ENCODE assay signal across 1 cellular context in the genomic region with DNA sequence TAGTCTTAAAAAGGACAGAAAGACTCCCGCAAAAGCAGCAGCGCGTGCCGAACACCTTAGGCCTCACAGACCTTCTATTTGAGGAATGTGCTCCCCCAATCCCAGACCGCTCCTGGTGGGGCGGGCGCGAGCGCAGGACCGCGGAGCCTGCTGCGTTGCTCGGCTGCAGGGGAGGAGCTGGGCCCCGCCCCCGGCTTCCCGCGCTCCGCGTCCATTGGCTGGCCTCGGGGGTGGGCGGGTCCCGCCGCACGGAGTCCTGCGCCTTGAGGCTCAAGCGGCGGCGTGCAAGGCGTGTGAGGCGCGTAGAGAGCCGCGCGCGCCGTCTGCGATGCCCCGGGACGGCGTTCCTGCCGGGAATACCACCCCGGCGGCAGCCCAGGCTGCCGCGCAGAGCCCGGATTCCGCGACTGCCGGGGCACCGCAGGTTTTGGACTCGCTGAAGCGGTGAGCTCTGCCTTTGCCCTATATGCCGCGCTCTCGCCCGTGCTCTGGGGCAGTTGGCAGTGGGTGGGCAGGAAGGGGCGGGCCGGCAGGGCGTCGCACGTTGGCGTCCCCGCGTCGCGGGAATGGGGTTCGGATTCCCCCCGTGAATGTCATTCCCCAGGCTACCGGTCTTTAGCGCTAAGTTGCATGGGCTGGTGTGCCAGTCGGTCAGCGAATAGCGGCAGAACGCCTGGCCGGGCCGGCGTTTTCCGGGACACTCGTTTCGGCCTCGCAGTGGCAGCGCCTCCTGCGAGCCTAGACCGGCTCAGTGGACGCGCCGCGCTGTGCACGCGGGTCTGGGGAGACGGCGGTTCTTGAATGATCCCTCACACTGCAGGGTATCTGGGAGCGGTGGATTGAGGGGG.
A peak's percentile ranks its signal among the peaks of the same experiment; 100 is the strongest.
TF ChIP-seq lines count a peak whose summit lies in the region.

No MANE protein-coding gene starts in this region.

TF ChIP-seq in HepG2, 621 proteins besides CTCF, POLR2A, EP300 and RAD21 (continued from another document and continues in another):
- TF ChIP-seq ZNF224 (CRISPR knock-in tag; IDR thresholded peaks at IDR 0.05) (no peak), MAZ (IDR thresholded peaks at IDR 0.05; ENCODE audit: borderline replicate concordance, low read depth, low read length) (no peak), MAZ (CRISPR knock-in tag; IDR thresholded peaks at IDR 0.05; ENCODE audit: low read depth) (peak; percentile 71; the same call in 1 of the 2 replicates), SOX13 (IDR thresholded peaks at IDR 0.05) (no peak), SOX13 (CRISPR knock-in tag; conservative IDR thresholded peaks at IDR 0.05 in 1 of 2, IDR thresholded peaks at IDR 0.05 in 1 of 2) (no peak; a peak in 2 of 4 replicates), CBX5 (CRISPR knock-in tag; IDR thresholded peaks at IDR 0.05; ENCODE audit: borderline replicate concordance) (no peak), RFX5 (IDR thresholded peaks at IDR 0.05; ENCODE audit: low read depth, low read length) (no peak), RNF2 (conservative IDR thresholded peaks at IDR 0.05; ENCODE audit: low read depth) (peak; percentile 85), HINFP (CRISPR knock-in tag; IDR thresholded peaks at IDR 0.05; ENCODE audit: low read depth) (peak; percentile 72; the same call in 1 of the 2 replicates), MIER2 (CRISPR knock-in tag; IDR thresholded peaks at IDR 0.05) (no peak), ZNF430 (CRISPR knock-in tag; IDR thresholded peaks at IDR 0.05) (peak; percentile 83; the same call in 1 of the 2 replicates), MEF2D (CRISPR knock-in tag; IDR thresholded peaks at IDR 0.05) (no peak), ZBTB46 (CRISPR knock-in tag; IDR thresholded peaks at IDR 0.05; ENCODE audit: borderline replicate concordance) (no peak), ZNF101 (CRISPR knock-in tag; IDR thresholded peaks at IDR 0.05; ENCODE audit: borderline replicate concordance, low read depth) (no peak), HDAC1 (CRISPR knock-in tag; IDR thresholded peaks at IDR 0.05) (peak; percentile 47), MAX (IDR thresholded peaks at IDR 0.05) (peak; percentile 94), ATM (IDR thresholded peaks at IDR 0.05; ENCODE audit: borderline replicate concordance) (no peak), CENPBD1 (CRISPR knock-in tag; IDR thresholded peaks at IDR 0.05; ENCODE audit: borderline replicate concordance, low read depth) (peak; percentile 37; the same call in 1 of the 2 replicates), NR2F6 (IDR thresholded peaks at IDR 0.05) (no peak), NR2F6 (CRISPR knock-in tag; IDR thresholded peaks at IDR 0.05) (no peak), ZNF703 (CRISPR knock-in tag; IDR thresholded peaks at IDR 0.05; ENCODE audit: borderline replicate concordance) (peak; percentile 62; the same call in 1 of the 2 replicates), POLR2AphosphoS5 (IDR thresholded peaks at IDR 0.05; ENCODE audit: low read depth, low read length) (no peak), ZNF33B (CRISPR knock-in tag; IDR thresholded peaks at IDR 0.05) (no peak), ZNF3 (CRISPR knock-in tag; IDR thresholded peaks at IDR 0.05) (no peak), ZNF30 (CRISPR knock-in tag; IDR thresholded peaks at IDR 0.05) (peak; percentile 87; the same call in 1 of the 2 replicates), ATF3 (CRISPR knock-in tag; IDR thresholded peaks at IDR 0.05) (0 out of 2 replicates have a peak, but pooled peaks have one; percentile 39), ZNF773 (CRISPR knock-in tag; IDR thresholded peaks at IDR 0.05; ENCODE audit: borderline replicate concordance) (peak; percentile 76; the same call in 1 of the 2 replicates), TFDP1 (CRISPR knock-in tag; IDR thresholded peaks at IDR 0.05; ENCODE audit: borderline replicate concordance) (peak; percentile 98), HOXD1 (CRISPR knock-in tag; IDR thresholded peaks at IDR 0.05) (0 out of 2 replicates have a peak, but pooled peaks have one; percentile 68), PREB (CRISPR knock-in tag; IDR thresholded peaks at IDR 0.05) (no peak), MED8 (CRISPR knock-in tag; IDR thresholded peaks at IDR 0.05; ENCODE audit: insufficient replicate concordance) (no peak), SMAD9 (CRISPR knock-in tag; IDR thresholded peaks at IDR 0.05) (peak; percentile 65; the same call in 1 of the 2 replicates), ZNF850 (CRISPR knock-in tag; conservative IDR thresholded peaks at IDR 0.05) (no peak), HCFC1 (IDR thresholded peaks at IDR 0.05; ENCODE audit: low read depth, low read length) (no peak), ZNF33A (CRISPR knock-in tag; IDR thresholded peaks at IDR 0.05; ENCODE audit: borderline replicate concordance) (no peak), CBFB (CRISPR knock-in tag; IDR thresholded peaks at IDR 0.05) (peak; percentile 43; the same call in 1 of the 2 replicates), NFE2 (CRISPR knock-in tag; IDR thresholded peaks at IDR 0.05) (no peak), MZF1 (CRISPR knock-in tag; IDR thresholded peaks at IDR 0.05; ENCODE audit: borderline replicate concordance) (no peak)
- TF ChIP-seq, protein P1, sequence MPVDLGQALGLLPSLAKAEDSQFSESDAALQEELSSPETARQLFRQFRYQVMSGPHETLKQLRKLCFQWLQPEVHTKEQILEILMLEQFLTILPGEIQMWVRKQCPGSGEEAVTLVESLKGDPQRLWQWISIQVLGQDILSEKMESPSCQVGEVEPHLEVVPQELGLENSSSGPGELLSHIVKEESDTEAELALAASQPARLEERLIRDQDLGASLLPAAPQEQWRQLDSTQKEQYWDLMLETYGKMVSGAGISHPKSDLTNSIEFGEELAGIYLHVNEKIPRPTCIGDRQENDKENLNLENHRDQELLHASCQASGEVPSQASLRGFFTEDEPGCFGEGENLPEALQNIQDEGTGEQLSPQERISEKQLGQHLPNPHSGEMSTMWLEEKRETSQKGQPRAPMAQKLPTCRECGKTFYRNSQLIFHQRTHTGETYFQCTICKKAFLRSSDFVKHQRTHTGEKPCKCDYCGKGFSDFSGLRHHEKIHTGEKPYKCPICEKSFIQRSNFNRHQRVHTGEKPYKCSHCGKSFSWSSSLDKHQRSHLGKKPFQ (CRISPR knock-in tag; IDR thresholded peaks at IDR 0.05; ENCODE audit: insufficient replicate concordance), result peak; percentile 52
- TF ChIP-seq, protein P2, sequence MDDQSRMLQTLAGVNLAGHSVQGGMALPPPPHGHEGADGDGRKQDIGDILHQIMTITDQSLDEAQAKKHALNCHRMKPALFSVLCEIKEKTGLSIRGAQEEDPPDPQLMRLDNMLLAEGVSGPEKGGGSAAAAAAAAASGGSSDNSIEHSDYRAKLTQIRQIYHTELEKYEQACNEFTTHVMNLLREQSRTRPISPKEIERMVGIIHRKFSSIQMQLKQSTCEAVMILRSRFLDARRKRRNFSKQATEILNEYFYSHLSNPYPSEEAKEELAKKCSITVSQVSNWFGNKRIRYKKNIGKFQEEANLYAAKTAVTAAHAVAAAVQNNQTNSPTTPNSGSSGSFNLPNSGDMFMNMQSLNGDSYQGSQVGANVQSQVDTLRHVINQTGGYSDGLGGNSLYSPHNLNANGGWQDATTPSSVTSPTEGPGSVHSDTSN (CRISPR knock-in tag; IDR thresholded peaks at IDR 0.05; ENCODE audit: borderline replicate concordance), result peak; percentile 80; the same call in 1 of the 2 replicates
- TF ChIP-seq, protein P3, sequence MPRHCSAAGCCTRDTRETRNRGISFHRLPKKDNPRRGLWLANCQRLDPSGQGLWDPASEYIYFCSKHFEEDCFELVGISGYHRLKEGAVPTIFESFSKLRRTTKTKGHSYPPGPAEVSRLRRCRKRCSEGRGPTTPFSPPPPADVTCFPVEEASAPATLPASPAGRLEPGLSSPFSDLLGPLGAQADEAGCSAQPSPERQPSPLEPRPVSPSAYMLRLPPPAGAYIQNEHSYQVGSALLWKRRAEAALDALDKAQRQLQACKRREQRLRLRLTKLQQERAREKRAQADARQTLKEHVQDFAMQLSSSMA (CRISPR knock-in tag; IDR thresholded peaks at IDR 0.05), result no peak
- TF ChIP-seq, protein P4, sequence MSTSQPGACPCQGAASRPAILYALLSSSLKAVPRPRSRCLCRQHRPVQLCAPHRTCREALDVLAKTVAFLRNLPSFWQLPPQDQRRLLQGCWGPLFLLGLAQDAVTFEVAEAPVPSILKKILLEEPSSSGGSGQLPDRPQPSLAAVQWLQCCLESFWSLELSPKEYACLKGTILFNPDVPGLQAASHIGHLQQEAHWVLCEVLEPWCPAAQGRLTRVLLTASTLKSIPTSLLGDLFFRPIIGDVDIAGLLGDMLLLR (CRISPR knock-in tag; IDR thresholded peaks at IDR 0.05), result peak; percentile 96
- TF ChIP-seq, protein P5, sequence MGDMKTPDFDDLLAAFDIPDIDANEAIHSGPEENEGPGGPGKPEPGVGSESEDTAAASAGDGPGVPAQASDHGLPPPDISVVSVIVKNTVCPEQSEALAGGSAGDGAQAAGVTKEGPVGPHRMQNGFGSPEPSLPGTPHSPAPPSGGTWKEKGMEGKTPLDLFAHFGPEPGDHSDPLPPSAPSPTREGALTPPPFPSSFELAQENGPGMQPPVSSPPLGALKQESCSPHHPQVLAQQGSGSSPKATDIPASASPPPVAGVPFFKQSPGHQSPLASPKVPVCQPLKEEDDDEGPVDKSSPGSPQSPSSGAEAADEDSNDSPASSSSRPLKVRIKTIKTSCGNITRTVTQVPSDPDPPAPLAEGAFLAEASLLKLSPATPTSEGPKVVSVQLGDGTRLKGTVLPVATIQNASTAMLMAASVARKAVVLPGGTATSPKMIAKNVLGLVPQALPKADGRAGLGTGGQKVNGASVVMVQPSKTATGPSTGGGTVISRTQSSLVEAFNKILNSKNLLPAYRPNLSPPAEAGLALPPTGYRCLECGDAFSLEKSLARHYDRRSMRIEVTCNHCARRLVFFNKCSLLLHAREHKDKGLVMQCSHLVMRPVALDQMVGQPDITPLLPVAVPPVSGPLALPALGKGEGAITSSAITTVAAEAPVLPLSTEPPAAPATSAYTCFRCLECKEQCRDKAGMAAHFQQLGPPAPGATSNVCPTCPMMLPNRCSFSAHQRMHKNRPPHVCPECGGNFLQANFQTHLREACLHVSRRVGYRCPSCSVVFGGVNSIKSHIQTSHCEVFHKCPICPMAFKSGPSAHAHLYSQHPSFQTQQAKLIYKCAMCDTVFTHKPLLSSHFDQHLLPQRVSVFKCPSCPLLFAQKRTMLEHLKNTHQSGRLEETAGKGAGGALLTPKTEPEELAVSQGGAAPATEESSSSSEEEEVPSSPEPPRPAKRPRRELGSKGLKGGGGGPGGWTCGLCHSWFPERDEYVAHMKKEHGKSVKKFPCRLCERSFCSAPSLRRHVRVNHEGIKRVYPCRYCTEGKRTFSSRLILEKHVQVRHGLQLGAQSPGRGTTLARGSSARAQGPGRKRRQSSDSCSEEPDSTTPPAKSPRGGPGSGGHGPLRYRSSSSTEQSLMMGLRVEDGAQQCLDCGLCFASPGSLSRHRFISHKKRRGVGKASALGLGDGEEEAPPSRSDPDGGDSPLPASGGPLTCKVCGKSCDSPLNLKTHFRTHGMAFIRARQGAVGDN (CRISPR knock-in tag; IDR thresholded peaks at IDR 0.05), result peak; percentile 97
